Comparison of ENCODE assay signal across 10 cellular contexts in the genomic region with DNA sequence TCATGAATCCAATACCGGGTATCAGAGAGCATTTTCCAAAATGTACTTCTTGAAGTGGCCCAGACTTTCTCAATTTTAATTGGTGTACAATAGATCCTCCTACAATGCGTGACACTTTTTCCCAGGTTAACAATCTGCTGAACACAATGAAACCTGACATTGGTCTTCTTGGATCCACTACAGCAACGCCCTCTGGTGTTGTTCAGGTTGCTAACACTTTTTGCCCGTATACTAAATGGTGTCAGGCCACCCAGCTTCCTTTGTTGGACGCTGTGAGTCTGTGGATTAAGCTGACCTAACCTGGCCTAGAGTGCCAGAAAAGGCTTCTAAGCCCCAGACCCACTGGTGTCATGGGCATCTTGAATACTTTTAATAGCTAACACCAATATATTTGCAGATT.
A peak's percentile ranks its signal among the peaks of the same experiment; 100 is the strongest.
DNase-seq lines count a peak whose midpoint lies in the region; ATAC-seq and TF ChIP-seq lines count a peak whose summit lies in the region.
"Had no signal": no experiment of that assay in that cellular context is flagged by ENCODE, and none has a peak within 500 bp of the region (broad histone marks: within the 10 kb centered on the region; RNA-seq: fewer than 3 reads in every experiment).

No MANE protein-coding gene starts in this region.

- no peak overlapping the region for H3K4me3 Mint-ChIP-seq in type B pancreatic cell

- peak; percentile 5 for DNase-seq in stimulated activated CD4-positive, alpha-beta T cell treated with anti-CD3 and anti-CD28 coated beads, Interleukin-15, amount 100 ng/mL, for 24 hours
- no peak for DNase-seq in stimulated activated CD4-positive, alpha-beta T cell treated with anti-CD3 and anti-CD28 coated beads, Interleukin-4, amount 100 ng/mL, for 1 hour
- DNase-seq in M059J (ENCODE audit: low read depth) (peak; percentile 2), cardiac fibroblast (ENCODE audit: low read depth in 2 of 2) (peak; percentile 5 to 14), type B pancreatic cell (ENCODE audit: extremely low spot score, unreplicated experiment) (no peak), NCI-H2171 treated with DMSO at 0.1 percent for 48 hours (lab: John Stamatoyannopoulos, UW) (no peak)
- DNase-seq: HCEC 1CT, mesenchymal stem cell had no signal

- no peaks in the 10 kb centered on the region for H3K36me3 Mint-ChIP-seq in type B pancreatic cell

- no peaks in the 10 kb centered on the region for H3K9me3 Mint-ChIP-seq in type B pancreatic cell

- H3K27me3 Mint-ChIP-seq in type B pancreatic cell = peaks cover under 1% of the 10 kb centered on the region

- H3K27ac Mint-ChIP-seq in type B pancreatic cell = no peak overlapping the region

- TF ChIP-seq CTCF in cardiac fibroblast (IDR thresholded peaks at IDR 0.05; ENCODE audit: low read depth, low read length) = no peak
- TF ChIP-seq CTCF in type B pancreatic cell (conservative IDR thresholded peaks at IDR 0.05) = peak; percentile 54

- ATAC-seq in HG03135 (IDR thresholded peaks at IDR 0.05; ENCODE audit: unreplicated experiment) = no peak
- ATAC-seq in HG03097 (IDR thresholded peaks at IDR 0.05; ENCODE audit: low FRiP score, unreplicated experiment) = no peak

- no peaks in the 10 kb centered on the region for H3K4me1 Mint-ChIP-seq in type B pancreatic cell (ENCODE audit: unreplicated experiment)

- no peak overlapping the region for H3K4me3 ChIP-seq in cardiac fibroblast (replicated peaks in 1 of 2; ENCODE audit: low read depth in 2 of 2, low read length in 2 of 2)

Comparison
In these comparisons a context has a peak if more than half of its experiments do, and no peak if none do; other contexts are left out.
1. DNase-seq: peak in stimulated activated CD4-positive, alpha-beta T cell treated with anti-CD3 and anti-CD28 coated beads, Interleukin-15, amount 100 ng/mL, for 24 hours (single experiment), M059J (single experiment) and cardiac fibroblast (2 of 2); none in stimulated activated CD4-positive, alpha-beta T cell treated with anti-CD3 and anti-CD28 coated beads, Interleukin-4, amount 100 ng/mL, for 1 hour (single experiment), type B pancreatic cell (single experiment) and NCI-H2171 treated with DMSO at 0.1 percent for 48 hours (single experiment).